8 cellular contexts compared by ENCODE assay signal in genomic region chr21:17454315-17455027, GRCh38. TPM values are rescaled to one million over a fixed set of nuclear protein-coding genes. Genes with fewer than 3 reads are reported as not detected.
A peak's percentile ranks its signal among the peaks of the same experiment; 100 is the strongest.
DNase-seq lines count a peak whose midpoint lies in the region; ATAC-seq and TF ChIP-seq lines count a peak whose summit lies in the region.

No MANE protein-coding gene starts in this region.

- intact Hi-C loops in body of pancreas (cut with DNase I) = no loop called here

- H3K27ac ChIP-seq in SK-N-MC = peak overlapping the region; percentile 86
- H3K27ac ChIP-seq in body of pancreas = peak overlapping the region in 3 of 4 donors; percentile 14 to 57 (median 56)

- 11 to 14% methylated on average over 20 to 24 of the region's 24 CpGs for WGBS in body of pancreas, 2 donors

- H3K9ac ChIP-seq in SK-N-MC (ENCODE audit: insufficient read length) = peak overlapping the region; percentile 78

- peak; percentile 75 for ATAC-seq in GM18511 (IDR thresholded peaks at IDR 0.05; ENCODE audit: unreplicated experiment)
- peak; percentile 53 for ATAC-seq in HG03565 (IDR thresholded peaks at IDR 0.05; ENCODE audit: unreplicated experiment)
- peak; percentile 87 for ATAC-seq in body of pancreas
- ATAC-seq in GM18873 (IDR thresholded peaks at IDR 0.05; ENCODE audit: low FRiP score, unreplicated experiment) = no peak
- ATAC-seq in HG03469 (IDR thresholded peaks at IDR 0.05; ENCODE audit: unreplicated experiment) = no peak

- no peak for TF ChIP-seq CTCF in body of pancreas (IDR thresholded peaks at IDR 0.05)

- TF ChIP-seq POLR2A in body of pancreas (IDR thresholded peaks at IDR 0.05) = no peak

- no peaks in the 10 kb centered on the region for H3K36me3 ChIP-seq in SK-N-MC (ENCODE audit: insufficient read depth, low read length)
- H3K36me3 ChIP-seq in body of pancreas (replicated peaks in 1 of 2; ENCODE audit: insufficient read depth in 1 of 2, low read depth in 2 of 2) = no peaks in the 10 kb centered on the region

- no peaks in the 10 kb centered on the region for H3K9me3 ChIP-seq in SK-N-MC (ENCODE audit: low read depth, low read length)
- H3K9me3 ChIP-seq in body of pancreas = no peaks in the 10 kb centered on the region

- peaks cover 13% of the 10 kb centered on the region for H3K4me1 ChIP-seq in body of pancreas

- DNase-seq in SK-N-MC (ENCODE audit: low read depth, low spot score) (peak; percentile 89), body of pancreas (peak; percentile 66 to 76 (median 72)), kidney glomerular epithelial cell (lab: John Stamatoyannopoulos, UW) (peak; percentile 86)
- peak; percentile 37 to 46 for DNase-seq in stimulated activated CD8-positive, alpha-beta memory T cell treated with anti-CD3 and anti-CD28 coated beads, Interleukin-15, amount 100 ng/mL, for 48 hours (ENCODE audit: low read depth in 2 of 2)

- H3K27me3 ChIP-seq in body of pancreas = no peaks in the 10 kb centered on the region

- peak overlapping the region; percentile 82 for H3K4me3 ChIP-seq in SK-N-MC
- H3K4me3 ChIP-seq in body of pancreas = no peak overlapping the region

RNA-seq across cellular contexts. Expression of gene CXADR, which starts 58.4 kb away (rescaled TPM):
- 10 to 100 TPM; 28.8 to 41.9 TPM for total RNA-seq in body of pancreas

Comparison
In these comparisons a context has a peak if more than half of its experiments do, and no peak if none do; other contexts are left out.
1. ATAC-seq: peak in GM18511 (single experiment), HG03565 (single experiment) and body of pancreas (single experiment); none in GM18873 (single experiment) and HG03469 (single experiment).
2. Peak in every context shown above with its lines, with median percentiles within 50 percentile points of each other: DNase-seq.